Comparison of ENCODE assay signal across 9 cellular contexts in the genomic region with DNA sequence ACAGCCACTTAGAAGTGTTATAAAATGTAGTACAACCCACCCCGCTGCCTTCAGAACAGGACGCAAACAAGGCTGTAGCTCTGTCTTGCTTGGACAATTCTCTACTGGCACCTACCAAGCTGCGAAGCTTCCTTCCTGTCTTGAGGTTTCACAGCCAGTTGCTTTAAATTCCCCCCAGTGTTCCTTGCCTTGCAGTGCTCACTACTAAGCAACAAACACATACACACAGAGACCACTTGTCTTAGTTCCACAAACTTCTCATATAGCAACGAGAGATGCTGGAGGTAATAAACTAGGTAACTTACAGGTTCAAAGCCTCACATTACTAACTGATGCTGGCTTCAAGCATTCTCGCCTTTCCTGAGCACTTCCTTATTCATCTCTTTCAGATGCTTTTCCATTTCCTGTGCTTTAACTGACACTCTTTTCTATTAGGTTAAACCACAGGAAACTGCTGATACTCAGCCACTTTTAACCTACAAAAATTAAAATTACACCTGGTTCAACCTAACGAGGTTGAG.
DNase-seq lines count a peak whose midpoint lies in the region; ATAC-seq lines count a peak whose summit lies in the region.
"Had no signal": no experiment of that assay in that cellular context is flagged by ENCODE, and none has a peak within 500 bp of the region (broad histone marks: within the 10 kb centered on the region; RNA-seq: fewer than 3 reads in every experiment).

No MANE protein-coding gene starts in this region.

- H3K4me2 ChIP-seq in trophoblast cell (ENCODE audit: low read length), result no peak overlapping the region

- peaks cover 3% of the 10 kb centered on the region for H3K27me3 Mint-ChIP-seq in activated naive CD4-positive, alpha-beta T cell treated with anti-CD3 and anti-CD28 coated beads, Interleukin-2, amount 10 ng/mL, durations not matched to agents 7 days and 5 days
- H3K27me3 Mint-ChIP-seq in activated naive CD4-positive, alpha-beta T cell treated with anti-CD3 and anti-CD28 coated beads, Interleukin-2, amount 50 U/mL, for 24 hours, result no peaks in the 10 kb centered on the region

- no peak overlapping the region for H3K9ac ChIP-seq in trophoblast cell (ENCODE audit: low read length)

- peak; percentile 81 for ATAC-seq in HG03196 (IDR thresholded peaks at IDR 0.05; ENCODE audit: unreplicated experiment)

- no CpG with 5 or more reads among the region's 6 CpGs for WGBS in trophoblast cell (ENCODE audit: extremely low coverage, insufficient coverage, insufficient read length)

- H3K9me3 Mint-ChIP-seq in activated naive CD4-positive, alpha-beta T cell treated with anti-CD3 and anti-CD28 coated beads, Interleukin-2, amount 10 ng/mL, durations not matched to agents 7 days and 5 days, result peaks cover 50% of the 10 kb centered on the region
- peaks cover 8% of the 10 kb centered on the region for H3K9me3 Mint-ChIP-seq in activated naive CD4-positive, alpha-beta T cell treated with anti-CD3 and anti-CD28 coated beads, Interleukin-2, amount 50 U/mL, for 24 hours

- no peak overlapping the region for H3K4ac ChIP-seq in trophoblast cell (ENCODE audit: low read depth, low read length)

- H4K12ac ChIP-seq in trophoblast cell (ENCODE audit: low read depth, low read length), result no peak overlapping the region

- in situ Hi-C loops in ACHN (cut with HindIII; ENCODE audit: low pct_ligation_motif_present, low pct_unique_long_range_greater_than_20kb, low sequenced_read_pairs), result no loop called here

- H3K9me3 ChIP-seq in trophoblast cell (ENCODE audit: insufficient read depth, low read depth, low read length), result peaks cover 4% of the 10 kb centered on the region
- H3K9me3 ChIP-seq: MG63 had no signal

- no peaks in the 10 kb centered on the region for H3K79me1 ChIP-seq in trophoblast cell (ENCODE audit: low read length)

- DNase-seq in activated naive CD4-positive, alpha-beta T cell treated with anti-CD3 and anti-CD28 coated beads, Interleukin-2, amount 10 ng/mL, durations not matched to agents 7 days and 5 days, result peak; percentile 21
- no peak for DNase-seq in activated naive CD4-positive, alpha-beta T cell treated with anti-CD3 and anti-CD28 coated beads, Interleukin-2, amount 50 U/mL, for 16 hours
- DNase-seq in trophoblast cell (no peak), NCI-H510A (lab: John Stamatoyannopoulos, UW) (no peak), ACHN (no peak), NCI-H1930 (lab: John Stamatoyannopoulos, UW) (no peak)
- DNase-seq: MG63 had no signal

- no peak overlapping the region for H3K18ac ChIP-seq in trophoblast cell (ENCODE audit: low read length)

- no peak overlapping the region for H2BK120ac ChIP-seq in trophoblast cell (ENCODE audit: insufficient read depth, low read length, poor library complexity)

- no peaks in the 10 kb centered on the region for H3K36me3 ChIP-seq in trophoblast cell (ENCODE audit: control insufficient read depth in 1 of 2, insufficient read depth in 2 of 2, low read length in 2 of 2)
- H3K36me3 ChIP-seq: MG63 had no signal

- H4K91ac ChIP-seq in trophoblast cell (ENCODE audit: low read depth, low read length), result no peak overlapping the region

- CTCF ChIA-PET in activated naive CD4-positive, alpha-beta T cell treated with anti-CD3 and anti-CD28 coated beads, Interleukin-2, amount 10 ng/mL, durations not matched to agents 7 days and 5 days (lab: Charles Lee), result interaction anchor here (0.8 kb wide), 1 partner anchor 89 kb away, joined by 3 read pairs; no protein-coding TSS in a partner anchor

- no peak overlapping the region for H3K23ac ChIP-seq in trophoblast cell (ENCODE audit: low read length)

- H3K4me1 Mint-ChIP-seq in activated naive CD4-positive, alpha-beta T cell treated with anti-CD3 and anti-CD28 coated beads, Interleukin-2, amount 10 ng/mL, durations not matched to agents 7 days and 5 days, result peaks cover 20% of the 10 kb centered on the region
- peaks cover 25% of the 10 kb centered on the region for H3K4me1 Mint-ChIP-seq in activated naive CD4-positive, alpha-beta T cell treated with anti-CD3 and anti-CD28 coated beads, Interleukin-2, amount 50 U/mL, for 24 hours

- H3K27ac Mint-ChIP-seq in activated naive CD4-positive, alpha-beta T cell treated with anti-CD3 and anti-CD28 coated beads, Interleukin-2, amount 10 ng/mL, durations not matched to agents 7 days and 5 days, result peak overlapping the region; percentile 74
- H3K27ac Mint-ChIP-seq in activated naive CD4-positive, alpha-beta T cell treated with anti-CD3 and anti-CD28 coated beads, Interleukin-2, amount 50 U/mL, for 24 hours, result peak overlapping the region; percentile 8

- H3K14ac ChIP-seq in trophoblast cell (ENCODE audit: low read length), result no peak overlapping the region

- H3K4me3 Mint-ChIP-seq in activated naive CD4-positive, alpha-beta T cell treated with anti-CD3 and anti-CD28 coated beads, Interleukin-2, amount 10 ng/mL, durations not matched to agents 7 days and 5 days, result no peak overlapping the region
- peak overlapping the region; percentile 26 for H3K4me3 Mint-ChIP-seq in activated naive CD4-positive, alpha-beta T cell treated with anti-CD3 and anti-CD28 coated beads, Interleukin-2, amount 50 U/mL, for 24 hours

- no peak overlapping the region for H2AK5ac ChIP-seq in trophoblast cell (ENCODE audit: low read length)

- H3K79me2 ChIP-seq in trophoblast cell (ENCODE audit: control insufficient read depth, insufficient read depth, low read length, poor library complexity), result no peaks in the 10 kb centered on the region

- H3K27ac ChIP-seq in trophoblast cell (ENCODE audit: low read depth, low read length), result no peak overlapping the region

- no peak overlapping the region for H2BK5ac ChIP-seq in trophoblast cell (ENCODE audit: low read depth, low read length, poor library complexity)

- H2BK12ac ChIP-seq in trophoblast cell (ENCODE audit: low read length), result no peak overlapping the region

- no peaks in the 10 kb centered on the region for H3K4me1 ChIP-seq in trophoblast cell (ENCODE audit: control insufficient read depth in 1 of 2, insufficient read depth in 2 of 2, low read length in 2 of 2)

- peaks cover 5% of the 10 kb centered on the region for H3K36me3 Mint-ChIP-seq in activated naive CD4-positive, alpha-beta T cell treated with anti-CD3 and anti-CD28 coated beads, Interleukin-2, amount 10 ng/mL, durations not matched to agents 7 days and 5 days
- H3K36me3 Mint-ChIP-seq in activated naive CD4-positive, alpha-beta T cell treated with anti-CD3 and anti-CD28 coated beads, Interleukin-2, amount 50 U/mL, for 24 hours, result peaks cover 7% of the 10 kb centered on the region

- H4K8ac ChIP-seq in trophoblast cell (ENCODE audit: low read depth, low read length), result no peak overlapping the region

- H2AFZ ChIP-seq in trophoblast cell (ENCODE audit: insufficient read depth, low read length, poor library complexity), result no peak overlapping the region

- H3K4me3 ChIP-seq in trophoblast cell (ENCODE audit: low read depth, low read length), result no peak overlapping the region
- H3K4me3 ChIP-seq: MG63 had no signal

- H3K27me3 ChIP-seq in trophoblast cell (ENCODE audit: insufficient read depth, low read length), result no peaks in the 10 kb centered on the region
- H3K27me3 ChIP-seq: MG63 had no signal
